ENCODE assay signal across 8 cellular contexts in the genomic region with DNA sequence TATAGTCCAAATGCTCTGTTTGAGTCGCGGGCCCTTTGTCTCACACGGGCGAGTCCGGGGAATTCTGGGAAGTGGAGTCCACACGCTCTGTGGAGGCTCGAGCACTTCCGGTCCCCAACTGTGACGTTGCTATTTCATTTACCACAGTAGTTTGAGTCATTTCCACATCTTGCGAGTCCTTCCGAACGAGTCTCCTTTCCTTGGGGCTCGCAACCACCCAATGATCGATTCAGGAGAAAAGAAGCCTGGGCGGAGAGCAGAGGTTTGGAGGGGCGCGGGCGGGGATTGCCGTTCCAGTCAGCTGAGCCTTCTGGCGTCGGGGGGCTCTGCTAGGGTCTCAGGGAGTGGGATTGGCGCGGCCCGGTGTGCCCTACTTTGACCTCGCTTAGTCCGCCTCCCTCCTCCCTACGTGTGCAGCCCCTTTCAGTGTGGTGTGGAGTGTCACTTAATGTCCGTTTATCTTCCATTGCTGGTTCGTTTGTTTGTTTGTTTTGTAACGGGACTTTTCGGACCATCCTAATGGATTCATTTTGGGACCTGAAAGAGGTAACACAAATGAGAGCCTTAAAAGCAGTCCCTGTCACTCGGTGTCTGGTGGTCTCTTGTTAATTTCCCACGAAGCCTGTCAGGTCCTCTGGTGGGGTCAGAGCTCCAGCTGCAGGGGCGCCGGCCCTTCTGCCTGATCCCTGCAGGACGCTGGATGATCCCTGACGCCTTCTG. TPM values are rescaled to one million over a fixed set of nuclear protein-coding genes. Genes with fewer than 3 reads are reported as not detected.
DNase-seq lines count a peak whose midpoint lies in the region; ATAC-seq and TF ChIP-seq lines count a peak whose summit lies in the region.

A gene (plus strand): TSS at position 163 of the 720 bp plus-strand sequence. CDS start 58 bp downstream, at position 221.

- H3K27ac Mint-ChIP-seq in activated naive CD4-positive, alpha-beta T cell treated with anti-CD3 and anti-CD28 coated beads, Interleukin-2, amount 50 U/mL, for 72 hours = peak within 1 kb of the TSS; percentile 86

- no peaks in the 10 kb centered on the region; the same call in none of the 2 replicates for H3K9me3 ChIP-seq in SK-N-MC (ENCODE audit: low read depth, low read length)

- peak within 1 kb of the TSS; percentile 57 for H3K27ac ChIP-seq in SK-N-MC
- H3K27ac ChIP-seq in temporal lobe (ENCODE audit: low read depth, low read length) = no peak within 1 kb of the TSS

- no peak for TF ChIP-seq CTCF in omental fat pad (IDR thresholded peaks at IDR 0.05)

- peak within 1 kb of the TSS; percentile 94 for H3K4me3 ChIP-seq in SK-N-MC

- DNase-seq in DMS79 treated with DMSO at 0.1 percent for 48 hours (lab: John Stamatoyannopoulos, UW) = peak; percentile 70
- DNase-seq in M059J (ENCODE audit: low read depth) = peak; percentile 92
- peak; percentile 55 for DNase-seq in SK-N-MC (ENCODE audit: low read depth, low spot score)
- DNase-seq in activated naive CD4-positive, alpha-beta T cell treated with anti-CD3 and anti-CD28 coated beads, Interleukin-2, amount 50 U/mL, for 72 hours (ENCODE audit: low spot score in 2 of 2) = peak; percentile 69 to 76
- peak; percentile 81 for DNase-seq in glomerular visceral epithelial cell (ENCODE audit: extremely low spot score)
- peak; percentile 65 for DNase-seq in omental fat pad (ENCODE audit: low spot score)

- H3K9ac ChIP-seq in SK-N-MC (ENCODE audit: insufficient read length) = peak within 1 kb of the TSS; percentile 94

- peaks cover 59% of the 10 kb centered on the region in 2 donors for H3K36me3 Mint-ChIP-seq in activated naive CD4-positive, alpha-beta T cell treated with anti-CD3 and anti-CD28 coated beads, Interleukin-2, amount 50 U/mL, for 72 hours

- peaks cover 18 to 26% of the 10 kb centered on the region in 2 donors for H3K9me3 Mint-ChIP-seq in activated naive CD4-positive, alpha-beta T cell treated with anti-CD3 and anti-CD28 coated beads, Interleukin-2, amount 50 U/mL, for 72 hours

- peak; percentile 77 for ATAC-seq in GM21786 (IDR thresholded peaks at IDR 0.05; ENCODE audit: unreplicated experiment)
- peak; percentile 100 for ATAC-seq in activated naive CD4-positive, alpha-beta T cell treated with anti-CD3 and anti-CD28 coated beads, Interleukin-2, amount 50 U/mL, for 72 hours
- ATAC-seq in omental fat pad (ENCODE audit: low FRiP score) = peak; percentile 87

- H3K36me3 ChIP-seq in SK-N-MC (ENCODE audit: insufficient read depth, low read length) = peaks cover 38% of the 10 kb centered on the region

RNA-seq across cellular contexts. Expression of the gene that starts here (rescaled TPM):
- 6.1 and 10.8 TPM in 2 replicates for total RNA-seq in M059J (2014; rRNA removed; shearing (Covaris generic))
- total RNA-seq in activated naive CD4-positive, alpha-beta T cell treated with anti-CD3 and anti-CD28 coated beads, Interleukin-2, amount 50 U/mL, for 72 hours = 1 to 10 TPM; 1.8 to 2.0 TPM
- total RNA-seq in omental fat pad (1 to 10 TPM; 1.9 to 3.7 (median 2.2) TPM), temporal lobe (12.0 TPM)
